ENCODE assay signal across 8 cellular contexts in the genomic region with DNA sequence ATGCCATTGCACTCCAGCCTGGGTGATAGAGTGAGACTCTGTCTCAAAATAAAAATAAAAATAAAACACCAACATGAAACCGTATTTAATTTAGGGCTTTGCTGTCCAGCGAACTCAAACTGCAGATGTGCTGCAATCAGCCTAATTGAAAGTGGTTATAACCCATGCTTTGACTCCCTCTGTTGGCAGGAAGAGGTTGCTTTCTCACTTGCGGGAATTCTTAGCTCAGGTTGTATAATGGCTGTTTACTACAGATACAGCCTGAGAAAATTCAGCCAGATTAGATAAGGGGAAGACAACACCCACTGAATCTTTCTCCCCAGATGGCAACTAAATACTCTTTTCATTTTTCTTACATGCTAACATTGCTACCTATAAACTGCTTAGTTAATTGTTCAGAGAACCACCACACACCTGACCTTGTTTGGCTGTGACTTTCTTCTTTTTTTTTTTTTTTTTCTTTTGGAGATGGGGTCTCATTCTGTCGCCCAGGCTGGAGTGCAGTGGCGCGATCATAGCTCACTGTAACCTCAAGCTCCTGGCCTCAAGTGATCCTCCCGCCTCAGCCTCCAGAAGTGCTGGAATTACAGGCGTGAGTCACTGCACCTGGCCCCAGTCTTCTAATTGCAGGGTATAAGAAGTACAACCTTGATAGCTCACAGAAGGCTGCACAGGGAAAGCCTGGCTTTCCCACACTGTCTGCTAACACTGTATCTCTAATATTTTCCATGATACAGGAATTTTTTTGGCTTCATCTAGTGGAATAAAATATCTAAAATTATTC. TPM values are rescaled to one million over a fixed set of nuclear protein-coding genes. Genes with fewer than 3 reads are reported as not detected.
DNase-seq lines count a peak whose midpoint lies in the region; ATAC-seq and TF ChIP-seq lines count a peak whose summit lies in the region.

No MANE protein-coding gene starts in this region.

- peak; percentile 33 for DNase-seq in BE2C
- DNase-seq in NCI-H2029 (lab: John Stamatoyannopoulos, UW) = peak; percentile 60
- DNase-seq in choroid plexus epithelial cell (ENCODE audit: low read depth) = peak; percentile 94
- peak; percentile 23 to 44 for DNase-seq in memory B cell (ENCODE audit: low spot score in 2 of 2)
- peak; percentile 34 to 68 for DNase-seq in uterus

- H3K4me3 Mint-ChIP-seq in T-helper 1 cell treated with Interleukin-12 subunit alpha and Interleukin-12 subunit beta and Interleukin-4 antibody, amounts not matched to agents 30 μg/mL and 1 μg/mL, for 36 hours = peak overlapping the region; percentile 2
- no peak overlapping the region for H3K4me3 Mint-ChIP-seq in memory B cell

- no peak overlapping the region for H3K27ac Mint-ChIP-seq in T-helper 1 cell treated with Interleukin-12 subunit alpha and Interleukin-12 subunit beta and Interleukin-4 antibody, amounts not matched to agents 30 μg/mL and 1 μg/mL, for 36 hours
- H3K27ac Mint-ChIP-seq in memory B cell = no peak overlapping the region

- H3K36me3 Mint-ChIP-seq in T-helper 1 cell treated with Interleukin-12 subunit alpha and Interleukin-12 subunit beta and Interleukin-4 antibody, amounts not matched to agents 30 μg/mL and 1 μg/mL, for 36 hours (ENCODE audit: low read depth) = no peaks in the 10 kb centered on the region
- peaks cover 5% of the 10 kb centered on the region for H3K36me3 Mint-ChIP-seq in memory B cell

- H3K4me1 Mint-ChIP-seq in T-helper 1 cell treated with Interleukin-12 subunit alpha and Interleukin-12 subunit beta and Interleukin-4 antibody, amounts not matched to agents 30 μg/mL and 1 μg/mL, for 36 hours (ENCODE audit: low read depth) = peaks cover 23% of the 10 kb centered on the region
- H3K4me1 Mint-ChIP-seq in memory B cell = peaks cover 18% of the 10 kb centered on the region

- no peaks in the 10 kb centered on the region for H3K9me3 Mint-ChIP-seq in T-helper 1 cell treated with Interleukin-12 subunit alpha and Interleukin-12 subunit beta and Interleukin-4 antibody, amounts not matched to agents 30 μg/mL and 1 μg/mL, for 36 hours
- no peaks in the 10 kb centered on the region for H3K9me3 Mint-ChIP-seq in memory B cell

- H3K27ac ChIP-seq in uterus = peak overlapping the region; percentile 97

- H3K27me3 ChIP-seq in BE2C (no peaks in the 10 kb centered on the region), uterus (no peaks in the 10 kb centered on the region)

- H3K4me1 ChIP-seq in BE2C (peaks cover 10% of the 10 kb centered on the region), uterus (peaks cover 0 to 5% of the 10 kb centered on the region in 2 donors)

- H3K36me3 ChIP-seq in BE2C = no peaks in the 10 kb centered on the region
- no peaks in the 10 kb centered on the region for H3K36me3 ChIP-seq in uterus

- H3K4me3 ChIP-seq in BE2C (ENCODE audit: low read depth, low read length) (no peak overlapping the region), choroid plexus epithelial cell (ENCODE audit: low read depth, low read length) (no peak overlapping the region), uterus (no peak overlapping the region)

- H3K27me3 Mint-ChIP-seq in T-helper 1 cell treated with Interleukin-12 subunit alpha and Interleukin-12 subunit beta and Interleukin-4 antibody, amounts not matched to agents 30 μg/mL and 1 μg/mL, for 36 hours (ENCODE audit: low read depth) = peaks cover 10% of the 10 kb centered on the region
- H3K27me3 Mint-ChIP-seq in memory B cell = no peaks in the 10 kb centered on the region

- TF ChIP-seq POLR2A in uterus (IDR thresholded peaks at IDR 0.05) = no peak

- intact Hi-C loops in uterus (cut with DNase I; ENCODE audit: low total_unique reads) = loop anchor here (5.0 to 10.0 kb wide), 2 partner anchors 220 to 397 kb away; a partner anchor contains a TSS

- no peaks in the 10 kb centered on the region for H3K9me3 ChIP-seq in BE2C
- H3K9me3 ChIP-seq in uterus = no peaks in the 10 kb centered on the region

- peak; percentile 78 for TF ChIP-seq CTCF in BE2C (IDR thresholded peaks at IDR 0.05; ENCODE audit: low read depth, low read length)
- peak; percentile 61 for TF ChIP-seq CTCF in GM12874 (IDR thresholded peaks at IDR 0.05; ENCODE audit: insufficient read depth, low read depth, low read length)
- peak; percentile 90 for TF ChIP-seq CTCF in choroid plexus epithelial cell (conservative IDR thresholded peaks at IDR 0.05; ENCODE audit: low read depth, low read length)
- TF ChIP-seq CTCF in uterus (IDR thresholded peaks at IDR 0.05) = peak; percentile 69 to 81 (median 74)

- ATAC-seq in memory B cell (ENCODE audit: low read depth) = peak; percentile 8
- no peak for ATAC-seq in HG02970 (IDR thresholded peaks at IDR 0.05; ENCODE audit: low FRiP score, unreplicated experiment)

RNA-seq across cellular contexts. Expression of a gene that starts 34.6 kb away (rescaled TPM):
- 80.7 TPM for polyA plus RNA-seq in BE2C (2012; ENCODE audit: insufficient read depth, insufficient read length, low read depth)
- 10 to 100 TPM; 13.8 to 63.4 (median 32.5) TPM for total RNA-seq in uterus

Comparison
In these comparisons a context has a peak if more than half of its experiments do, and no peak if none do; other contexts are left out.
1. DNase-seq: peak in every context shown above with its lines; median percentile 94 in choroid plexus epithelial cell; 60 in NCI-H2029; 51 in uterus; 34 in memory B cell; 33 in BE2C.